ENCODE assay signal across 25 cellular contexts in genomic region chr2:51705418-51705817, GRCh38.
"Had no signal": no experiment of that assay in that cellular context is flagged by ENCODE, and none has a peak within 500 bp of the region (broad histone marks: within the 10 kb centered on the region; RNA-seq: fewer than 3 reads in every experiment).

No MANE protein-coding gene starts in this region.

- H3K36me3 ChIP-seq: colonic mucosa, esophagus squamous epithelium, gastrocnemius medialis, heart right ventricle, left lung, lower lobe of right lung had no signal

- H3K27me3 ChIP-seq: colonic mucosa, esophagus squamous epithelium, gastrocnemius medialis, heart right ventricle, left lung had no signal

- H3K9me3 ChIP-seq: colonic mucosa, esophagus squamous epithelium, gastrocnemius medialis, heart right ventricle, left lung, lower lobe of right lung, mucosa of descending colon had no signal

- H3K27ac ChIP-seq: colonic mucosa, epithelial cell of prostate, esophagus squamous epithelium, gastrocnemius medialis, heart right ventricle, left lung, lower lobe of right lung had no signal

- H3K4me3 ChIP-seq: colonic mucosa, esophagus squamous epithelium, gastrocnemius medialis, heart right ventricle, left lung, lower lobe of right lung, mucosa of descending colon had no signal

- DNase-seq: colonic mucosa; cortex of kidney; effector CD8-positive, alpha-beta T cell; effector memory CD8-positive, alpha-beta T cell; endodermal cell; erythroblast; esophagus squamous epithelium; foreskin fibroblast; foreskin melanocyte; gastrocnemius medialis; glutamatergic neuron; head of caudate nucleus; heart right ventricle; hippocampal formation; left cardiac atrium; left lung; left ventricle myocardium superior; lower lobe of right lung; mesenchymal stem cell; mucosa of descending colon; naive B cell had no signal

- FAIRE-seq: endometrium, keratinocyte had no signal

- ATAC-seq: effector memory CD8-positive, alpha-beta T cell; esophagus mucosa; gastrocnemius medialis; heart right ventricle; left cardiac atrium; left lung; left ventricle myocardium superior; lower lobe of right lung; mucosa of descending colon had no signal

- H3K4me1 ChIP-seq: colonic mucosa, esophagus squamous epithelium, gastrocnemius medialis, heart right ventricle, left lung, lower lobe of right lung had no signal
